Comparison of ENCODE assay signal across 1 cellular context in genomic region chr3:126212629-126213375, GRCh38.
TF ChIP-seq lines count a peak whose summit lies in the region.

No MANE protein-coding gene starts in this region.

TF ChIP-seq in HepG2, 621 proteins besides CTCF, POLR2A, EP300 and RAD21 (continued from another document and continues in another):
- 0 out of 2 replicates have a peak, but pooled peaks have one; percentile 12 for TF ChIP-seq ARID5B (CRISPR knock-in tag; IDR thresholded peaks at IDR 0.05)
- 0 out of 2 replicates have a peak, but pooled peaks have one; percentile 22 for TF ChIP-seq THAP11 (CRISPR knock-in tag; IDR thresholded peaks at IDR 0.05)
- peak; percentile 53; the same call in 1 of the 2 replicates for TF ChIP-seq SPEN (CRISPR knock-in tag; IDR thresholded peaks at IDR 0.05; ENCODE audit: low read depth)
- peak; percentile 30; the same call in 1 of the 2 replicates for TF ChIP-seq ZNF788 (CRISPR knock-in tag; IDR thresholded peaks at IDR 0.05; ENCODE audit: borderline replicate concordance)
- peak; percentile 76; the same call in 1 of the 2 replicates for TF ChIP-seq SAFB2 (CRISPR knock-in tag; IDR thresholded peaks at IDR 0.05; ENCODE audit: borderline replicate concordance, low read depth)
- TF ChIP-seq ZSCAN25 (CRISPR knock-in tag; IDR thresholded peaks at IDR 0.05) = no peak; the same call in 1 of the 2 replicates
- peak; percentile 65 for TF ChIP-seq ZNF687 (CRISPR knock-in tag; IDR thresholded peaks at IDR 0.05)
- peak; percentile 55; the same call in 1 of the 2 replicates for TF ChIP-seq ZFP91 (CRISPR knock-in tag; IDR thresholded peaks at IDR 0.05; ENCODE audit: borderline replicate concordance)
- peak; percentile 100 for TF ChIP-seq UBTF (CRISPR knock-in tag; IDR thresholded peaks at IDR 0.05)
- TF ChIP-seq SMC3 (IDR thresholded peaks at IDR 0.05; ENCODE audit: low read length) = peak; percentile 19; the same call in 1 of the 2 replicates
- TF ChIP-seq ETV5 (CRISPR knock-in tag; IDR thresholded peaks at IDR 0.05; ENCODE audit: borderline replicate concordance) = peak; percentile 22; the same call in 1 of the 2 replicates
- peak; percentile 44; the same call in 1 of the 2 replicates for TF ChIP-seq ZBTB7B (CRISPR knock-in tag; IDR thresholded peaks at IDR 0.05)
- TF ChIP-seq TBX2 (CRISPR knock-in tag; IDR thresholded peaks at IDR 0.05; ENCODE audit: borderline replicate concordance) = peak; percentile 42; the same call in 1 of the 2 replicates
- TF ChIP-seq IKZF5 (CRISPR knock-in tag; IDR thresholded peaks at IDR 0.05) = no peak
- TF ChIP-seq IKZF4 (CRISPR knock-in tag; IDR thresholded peaks at IDR 0.05; ENCODE audit: borderline replicate concordance, low read depth, not compliant biosample characterization) = no peak
- TF ChIP-seq ZNF451 (CRISPR knock-in tag; IDR thresholded peaks at IDR 0.05) = 0 out of 2 replicates have a peak, but pooled peaks have one; percentile 52
- TF ChIP-seq ZMYM2 (CRISPR knock-in tag; IDR thresholded peaks at IDR 0.05) = no peak
- no peak for TF ChIP-seq KMT2B (CRISPR knock-in tag; IDR thresholded peaks at IDR 0.05)
- no peak for TF ChIP-seq ZNF768 (CRISPR knock-in tag; IDR thresholded peaks at IDR 0.05)
- peak; percentile 26; the same call in 1 of the 2 replicates for TF ChIP-seq KDM5B (CRISPR knock-in tag; IDR thresholded peaks at IDR 0.05; ENCODE audit: borderline replicate concordance)
- TF ChIP-seq IRF9 (CRISPR knock-in tag; IDR thresholded peaks at IDR 0.05; ENCODE audit: borderline replicate concordance) = 0 out of 2 replicates have a peak, but pooled peaks have one; percentile 32
- peak; percentile 79 to 93; a peak in 3 of 4 replicates for TF ChIP-seq HMGXB4 (CRISPR knock-in tag; IDR thresholded peaks at IDR 0.05; ENCODE audit: borderline replicate concordance in 1 of 2, low read depth in 1 of 2)
- TF ChIP-seq ZBTB38 (CRISPR knock-in tag; IDR thresholded peaks at IDR 0.05) = 0 out of 2 replicates have a peak, but pooled peaks have one; percentile 13
- TF ChIP-seq ZNF350 (CRISPR knock-in tag; IDR thresholded peaks at IDR 0.05; ENCODE audit: borderline replicate concordance, low read depth) = 0 out of 2 replicates have a peak, but pooled peaks have one; percentile 29
- peak; percentile 46 for TF ChIP-seq XRCC5 (optimal IDR thresholded peaks at IDR 0.05; ENCODE audit: low read length)
- TF ChIP-seq HNRNPLL (IDR thresholded peaks at IDR 0.05; ENCODE audit: low read depth, low read length, poor library complexity, severe bottlenecking) = peak; percentile 43
- 0 out of 2 replicates have a peak, but pooled peaks have one; percentile 41 for TF ChIP-seq ZBTB46 (CRISPR knock-in tag; IDR thresholded peaks at IDR 0.05; ENCODE audit: borderline replicate concordance)
- TF ChIP-seq HDAC2 (CRISPR knock-in tag; IDR thresholded peaks at IDR 0.05) = 0 out of 2 replicates have a peak, but pooled peaks have one; percentile 16
- TF ChIP-seq GTF2F1 (IDR thresholded peaks at IDR 0.05; ENCODE audit: low read length) = no peak
- peak; percentile 39; the same call in 1 of the 2 replicates for TF ChIP-seq SAP130 (CRISPR knock-in tag; IDR thresholded peaks at IDR 0.05; ENCODE audit: low read depth)
- 0 out of 2 replicates have a peak, but pooled peaks have one; percentile 16 for TF ChIP-seq POGK (CRISPR knock-in tag; conservative IDR thresholded peaks at IDR 0.05)
- peak; percentile 29 for TF ChIP-seq SRSF1 (optimal IDR thresholded peaks at IDR 0.05; ENCODE audit: low read depth, low read length)
- 0 out of 2 replicates have a peak, but pooled peaks have one; percentile 24 for TF ChIP-seq PCBP1 (IDR thresholded peaks at IDR 0.05; ENCODE audit: borderline replicate concordance, low read depth, low read length)
- TF ChIP-seq HDAC1 (CRISPR knock-in tag; IDR thresholded peaks at IDR 0.05) = 0 out of 2 replicates have a peak, but pooled peaks have one; percentile 17
